8 cellular contexts compared by ENCODE assay signal in genomic region chr2:216693414-216694100, GRCh38. TPM values are rescaled to one million over a fixed set of nuclear protein-coding genes. Genes with fewer than 3 reads are reported as not detected.
A peak's percentile ranks its signal among the peaks of the same experiment; 100 is the strongest.
DNase-seq lines count a peak whose midpoint lies in the region; ATAC-seq and TF ChIP-seq lines count a peak whose summit lies in the region.

No MANE protein-coding gene starts in this region.

- H3K27ac ChIP-seq in left lung, result peak overlapping the region in 1 of 2 donors; percentile 37

- POLR2A ChIA-PET in activated naive CD8-positive, alpha-beta T cell treated with anti-CD3 and anti-CD28 coated beads, Interleukin-2, amount 10 ng/mL, durations not matched to agents 7 days and 5 days (lab: Charles Lee), result interaction anchor here (0.5 to 1.3 kb wide), 6 partner anchors 87 to 817 kb away, joined by 3 to 4 read pairs (median 3); no protein-coding TSS in a partner anchor

- H3K4me1 Mint-ChIP-seq in activated naive CD4-positive, alpha-beta T cell treated with anti-CD3 and anti-CD28 coated beads, Interleukin-2, amount 50 U/mL, for 24 hours, result peaks cover 31% of the 10 kb centered on the region
- peaks cover 27% of the 10 kb centered on the region for H3K4me1 Mint-ChIP-seq in activated naive CD8-positive, alpha-beta T cell treated with anti-CD3 and anti-CD28 coated beads, Interleukin-2, amount 10 ng/mL, durations not matched to agents 7 days and 5 days
- H3K4me1 Mint-ChIP-seq in type B pancreatic cell (ENCODE audit: unreplicated experiment), result peaks cover 48% of the 10 kb centered on the region

- ATAC-seq in activated naive CD8-positive, alpha-beta T cell treated with anti-CD3 and anti-CD28 coated beads, Interleukin-2, amount 10 ng/mL, durations not matched to agents 7 days and 5 days (ENCODE audit: low read depth), result no peak
- ATAC-seq in left lung, result no peak

- DNase-seq in activated naive CD4-positive, alpha-beta T cell treated with anti-CD3 and anti-CD28 coated beads, Interleukin-2, amount 50 U/mL, for 16 hours, result no peak
- no peak for DNase-seq in activated naive CD8-positive, alpha-beta T cell treated with anti-CD3 and anti-CD28 coated beads, Interleukin-2, amount 10 ng/mL, durations not matched to agents 7 days and 5 days
- DNase-seq in left lung (no peak), type B pancreatic cell (ENCODE audit: extremely low spot score, unreplicated experiment) (no peak), cerebellum (ENCODE audit: low spot score) (no peak), HK-2 (ENCODE audit: unreplicated experiment) (no peak)
- no peak for DNase-seq in activated CD8-positive, alpha-beta memory T cell treated with anti-CD3 and anti-CD28 coated beads, Interleukin-2, amount 50 U/mL, for 4 hours

- peaks cover 10 to 41% of the 10 kb centered on the region in 2 donors for H3K4me1 ChIP-seq in left lung

- peak overlapping the region; percentile 77 for H3K4me3 Mint-ChIP-seq in activated naive CD4-positive, alpha-beta T cell treated with anti-CD3 and anti-CD28 coated beads, Interleukin-2, amount 50 U/mL, for 24 hours
- peak overlapping the region; percentile 88 for H3K4me3 Mint-ChIP-seq in activated naive CD8-positive, alpha-beta T cell treated with anti-CD3 and anti-CD28 coated beads, Interleukin-2, amount 10 ng/mL, durations not matched to agents 7 days and 5 days
- H3K4me3 Mint-ChIP-seq in type B pancreatic cell, result peak overlapping the region; percentile 92

- no peaks in the 10 kb centered on the region for H3K36me3 ChIP-seq in left lung

- H3K4me3 ChIP-seq in left lung, result peak overlapping the region; percentile 26 to 34

- H3K27ac Mint-ChIP-seq in activated naive CD4-positive, alpha-beta T cell treated with anti-CD3 and anti-CD28 coated beads, Interleukin-2, amount 50 U/mL, for 24 hours, result no peak overlapping the region
- peak overlapping the region; percentile 14 for H3K27ac Mint-ChIP-seq in activated naive CD8-positive, alpha-beta T cell treated with anti-CD3 and anti-CD28 coated beads, Interleukin-2, amount 10 ng/mL, durations not matched to agents 7 days and 5 days
- H3K27ac Mint-ChIP-seq in type B pancreatic cell, result peak overlapping the region; percentile 82

- intact Hi-C loops in left lung (cut with DNase I), result loop anchor here in 1 of 2 donors (10.0 kb wide), 2 partner anchors 471 to 1021 kb away; no protein-coding TSS in a partner anchor

- no peaks in the 10 kb centered on the region for H3K36me3 Mint-ChIP-seq in activated naive CD4-positive, alpha-beta T cell treated with anti-CD3 and anti-CD28 coated beads, Interleukin-2, amount 50 U/mL, for 24 hours
- no peaks in the 10 kb centered on the region for H3K36me3 Mint-ChIP-seq in activated naive CD8-positive, alpha-beta T cell treated with anti-CD3 and anti-CD28 coated beads, Interleukin-2, amount 10 ng/mL, durations not matched to agents 7 days and 5 days
- peaks cover 4% of the 10 kb centered on the region for H3K36me3 Mint-ChIP-seq in type B pancreatic cell

- H3K27me3 Mint-ChIP-seq in activated naive CD4-positive, alpha-beta T cell treated with anti-CD3 and anti-CD28 coated beads, Interleukin-2, amount 50 U/mL, for 24 hours, result peaks cover 42% of the 10 kb centered on the region
- peaks cover 30% of the 10 kb centered on the region for H3K27me3 Mint-ChIP-seq in activated naive CD8-positive, alpha-beta T cell treated with anti-CD3 and anti-CD28 coated beads, Interleukin-2, amount 10 ng/mL, durations not matched to agents 7 days and 5 days
- peaks cover 30% of the 10 kb centered on the region for H3K27me3 Mint-ChIP-seq in type B pancreatic cell

- no peaks in the 10 kb centered on the region for H3K9me3 ChIP-seq in left lung

- H3K9me3 Mint-ChIP-seq in activated naive CD4-positive, alpha-beta T cell treated with anti-CD3 and anti-CD28 coated beads, Interleukin-2, amount 50 U/mL, for 24 hours, result no peaks in the 10 kb centered on the region
- no peaks in the 10 kb centered on the region for H3K9me3 Mint-ChIP-seq in activated naive CD8-positive, alpha-beta T cell treated with anti-CD3 and anti-CD28 coated beads, Interleukin-2, amount 10 ng/mL, durations not matched to agents 7 days and 5 days
- no peaks in the 10 kb centered on the region for H3K9me3 Mint-ChIP-seq in type B pancreatic cell

- peaks cover 14 to 96% of the 10 kb centered on the region in 2 donors for H3K27me3 ChIP-seq in left lung

- TF ChIP-seq CTCF in left lung (IDR thresholded peaks at IDR 0.05), result no peak
- TF ChIP-seq CTCF in type B pancreatic cell (conservative IDR thresholded peaks at IDR 0.05), result no peak

RNA-seq across cellular contexts. Expression of gene IGFBP5, which starts 1.8 kb away (rescaled TPM):
- total RNA-seq in activated naive CD8-positive, alpha-beta T cell treated with anti-CD3 and anti-CD28 coated beads, Interleukin-2, amount 10 ng/mL, durations not matched to agents 7 days and 5 days, result under 1 TPM; 0.08 to 0.14 TPM
- total RNA-seq in left lung, result 100 to 1,000 TPM; 101 to 141 TPM
- total RNA-seq in type B pancreatic cell (ENCODE audit: low replicate concordance), result 51.0 and 245 TPM in 2 replicates
- total RNA-seq in cerebellum, result 60.9 TPM

Comparison
In these comparisons a context has a peak if more than half of its experiments do, and no peak if none do; other contexts are left out.
1. RNA of gene IGFBP5, which starts 1.8 kb away (total RNA-seq): 51.0 to 245 TPM in type B pancreatic cell, 101 to 141 TPM in left lung and 60.9 TPM in cerebellum (single experiment); 0.08 to 0.14 TPM in activated naive CD8-positive, alpha-beta T cell treated with anti-CD3 and anti-CD28 coated beads, Interleukin-2, amount 10 ng/mL, durations not matched to agents 7 days and 5 days; every median in the first group is over 10 times any median in the second.
2. Peak in every context shown above with its lines, with median percentiles within 50 percentile points of each other: H3K4me3 Mint-ChIP-seq.